In genomic region chr2:210046851-210047486, GRCh38 we compare ENCODE assay signal across 21 cellular contexts.
"Had no signal": no experiment of that assay in that cellular context is flagged by ENCODE, and none has a peak within 500 bp of the region (broad histone marks: within the 10 kb centered on the region; RNA-seq: fewer than 3 reads in every experiment).

No MANE protein-coding gene starts in this region.

- H3K27ac ChIP-seq: coronary artery, gastroesophageal sphincter, heart left ventricle, thoracic aorta had no signal

- H3K4me1 Mint-ChIP-seq: activated CD4-positive, alpha-beta T cell treated with anti-CD3 and anti-CD28 coated beads for 36 hours; activated naive CD8-positive, alpha-beta T cell treated with anti-CD3 and anti-CD28 coated beads for 36 hours; naive B cell; neural crest cell had no signal

- H3K27ac Mint-ChIP-seq: activated CD4-positive, alpha-beta T cell treated with anti-CD3 and anti-CD28 coated beads for 36 hours; activated naive CD8-positive, alpha-beta T cell treated with anti-CD3 and anti-CD28 coated beads for 36 hours had no signal

- H3K9me3 Mint-ChIP-seq: activated naive CD8-positive, alpha-beta T cell treated with anti-CD3 and anti-CD28 coated beads for 36 hours had no signal

- ATAC-seq: activated CD4-positive, alpha-beta T cell treated with anti-CD3 and anti-CD28 coated beads for 36 hours; gastroesophageal sphincter; heart left ventricle; mucosa of descending colon; sciatic nerve had no signal

- DNase-seq: activated CD4-positive, alpha-beta T cell treated with anti-CD3 and anti-CD28 coated beads for 36 hours; activated CD4-positive, alpha-beta T cell treated with anti-CD3 and anti-CD28 coated beads, Interleukin-2, amount 50 U/mL, for 4 hours; activated naive CD4-positive, alpha-beta T cell treated with Interleukin-2 at 50 U/mL for 16 hours; activated naive CD8-positive, alpha-beta T cell treated with anti-CD3 and anti-CD28 coated beads for 36 hours; activated T-cell treated with anti-CD3 and anti-CD28 coated beads, Interleukin-2, amount 50 U/mL, for 48 hours; heart left ventricle; islet precursor cell; left cardiac atrium; mesenchymal stem cell; mucosa of descending colon; naive B cell; small intestine; stimulated activated CD4-positive, alpha-beta T cell treated with anti-CD3 and anti-CD28 coated beads, Interleukin-15, amount 100 ng/mL, for 24 hours; stimulated activated CD8-positive, alpha-beta memory T cell treated with anti-CD3 and anti-CD28 coated beads, Interleukin-4, amount 100 ng/mL, for 48 hours; stimulated activated naive CD4-positive, alpha-beta T cell treated with Interleukin-2 at 50 U/mL for 16 hours; SW 1271 had no signal

- H3K27me3 Mint-ChIP-seq: activated CD4-positive, alpha-beta T cell treated with anti-CD3 and anti-CD28 coated beads for 36 hours; activated naive CD8-positive, alpha-beta T cell treated with anti-CD3 and anti-CD28 coated beads for 36 hours; naive B cell had no signal

- H3K4me3 Mint-ChIP-seq: activated CD4-positive, alpha-beta T cell treated with anti-CD3 and anti-CD28 coated beads for 36 hours; activated naive CD8-positive, alpha-beta T cell treated with anti-CD3 and anti-CD28 coated beads for 36 hours; naive B cell; neural crest cell had no signal

- H3K4me1 ChIP-seq: gastroesophageal sphincter had no signal

- H3K27me3 ChIP-seq: gastroesophageal sphincter, heart left ventricle had no signal

- H3K4me3 ChIP-seq: coronary artery, gastroesophageal sphincter, heart left ventricle, mucosa of descending colon, thoracic aorta had no signal

- H3K9me3 ChIP-seq: mucosa of descending colon had no signal
